In genomic region chr5:44809215-44809955, GRCh38 we compare ENCODE assay signal across 8 cellular contexts. TPM values are rescaled to one million over a fixed set of nuclear protein-coding genes. Genes with fewer than 3 reads are reported as not detected.
DNase-seq lines count a peak whose midpoint lies in the region; ATAC-seq and TF ChIP-seq lines count a peak whose summit lies in the region.

No MANE protein-coding gene starts in this region.

- intact Hi-C loops in adrenal gland (cut with DNase I) (no loop called here), left ventricle myocardium superior (cut with micrococcal nuclease) (no loop called here)

- peak; percentile 89 for DNase-seq in GM23248
- DNase-seq in SJSA1 (ENCODE audit: low read depth in 1 of 2, low spot score in 2 of 2) = peak; percentile 48 to 49
- peak; percentile 34 to 69 (median 52) for DNase-seq in adrenal gland
- peak; percentile 52 for DNase-seq in left ventricle myocardium superior
- DNase-seq in pulmonary artery endothelial cell (ENCODE audit: low read depth, low spot score) = peak; percentile 5
- no peak for DNase-seq in OCI-M2 (lab: John Stamatoyannopoulos, UW; ENCODE audit: unreplicated experiment)

- H3K9ac ChIP-seq in ES-I3 (ENCODE audit: low read depth, low read length) (peak overlapping the region; percentile 96), GM23248 (peak overlapping the region; percentile 82)

- H3K4me2 ChIP-seq in GM23248 (ENCODE audit: unreplicated experiment) = peak overlapping the region; percentile 99

- peak; percentile 64 for ATAC-seq in left ventricle myocardium superior

- TF ChIP-seq CTCF in adrenal gland (IDR thresholded peaks at IDR 0.05) = no peak

- H4K20me1 ChIP-seq in GM23248 (ENCODE audit: insufficient read depth) = no peaks in the 10 kb centered on the region

- H3K27me3 ChIP-seq in GM23248 (replicated peaks; ENCODE audit: insufficient read depth) = no peaks in the 10 kb centered on the region
- no peaks in the 10 kb centered on the region for H3K27me3 ChIP-seq in SJSA1 (replicated peaks)
- no peaks in the 10 kb centered on the region for H3K27me3 ChIP-seq in adrenal gland

- H3K4me1 ChIP-seq in ES-I3 (ENCODE audit: insufficient read depth, low read length) (peaks cover 4% of the 10 kb centered on the region; the same call in 1 of the 2 replicates), GM23248 (ENCODE audit: insufficient read depth) (peaks cover 19% of the 10 kb centered on the region), SJSA1 (replicated peaks) (peaks cover 8% of the 10 kb centered on the region), adrenal gland (replicated peaks in 1 of 2) (peaks cover 7 to 25% of the 10 kb centered on the region in 2 donors)

- WGBS in GM23248 (ENCODE audit: low coverage in 1 of 2, low lambda C conversion rate in 2 of 2, missing lambda C conversion rate in 2 of 2), 2 experiments = 0 to 1% methylated on average over 40 to 44 of the region's 45 CpGs
- 1% methylated on average over 12 to 45 of the region's 45 CpGs for WGBS in adrenal gland, 4 donors

- TF ChIP-seq POLR2A in adrenal gland (IDR thresholded peaks at IDR 0.05) = peak in 1 of 2 donors; percentile 29

- peaks cover 47% of the 10 kb centered on the region for H3K79me2 ChIP-seq in GM23248 (ENCODE audit: insufficient read depth)

- H3K4me3 ChIP-seq in GM23248 = peak overlapping the region; percentile 82
- H3K4me3 ChIP-seq in SJSA1 = peak overlapping the region; percentile 82
- peak overlapping the region; percentile 72 to 96 (median 94) for H3K4me3 ChIP-seq in adrenal gland

- H3K9me3 ChIP-seq in ES-I3 (ENCODE audit: control insufficient read depth, insufficient read depth, low read length) (no peaks in the 10 kb centered on the region), GM23248 (ENCODE audit: low read depth) (no peaks in the 10 kb centered on the region), KOPT-K1 (ENCODE audit: insufficient read depth, low read length, poor library complexity, severe bottlenecking) (no peaks in the 10 kb centered on the region), SJSA1 (replicated peaks) (no peaks in the 10 kb centered on the region), adrenal gland (replicated peaks in 1 of 3) (no peaks in the 10 kb centered on the region)

- in situ Hi-C loops in GM23248 (cut with MboI) = no loop called here

- peak overlapping the region; percentile 96 for H2AFZ ChIP-seq in GM23248

- H3F3A ChIP-seq in GM23248 (ENCODE audit: insufficient read depth) = no peaks in the 10 kb centered on the region

- H3K27ac ChIP-seq in GM23248 = peak overlapping the region; percentile 71
- H3K27ac ChIP-seq in KOPT-K1 (ENCODE audit: low read depth, low read length, poor library complexity, severe bottlenecking) = peak overlapping the region; percentile 80
- peak overlapping the region; percentile 33 for H3K27ac ChIP-seq in SJSA1
- H3K27ac ChIP-seq in adrenal gland = peak overlapping the region; percentile 74 to 96 (median 89)

- H3K9me2 ChIP-seq in GM23248 (ENCODE audit: insufficient read depth) = no peaks in the 10 kb centered on the region

- peaks cover 4% of the 10 kb centered on the region for H3K36me3 ChIP-seq in ES-I3 (ENCODE audit: insufficient read depth, low read length)
- H3K36me3 ChIP-seq in GM23248 (ENCODE audit: low read depth) = peaks cover 34% of the 10 kb centered on the region; the same call in 1 of the 2 replicates
- H3K36me3 ChIP-seq in KOPT-K1 (ENCODE audit: insufficient read depth, low read length) = peaks cover 38% of the 10 kb centered on the region
- peaks cover 49% of the 10 kb centered on the region for H3K36me3 ChIP-seq in SJSA1
- peaks cover 0 to 22% of the 10 kb centered on the region in 2 donors for H3K36me3 ChIP-seq in adrenal gland (replicated peaks in 1 of 2)

RNA-seq across cellular contexts. Expression of gene MRPS30, which starts 0.6 kb away (rescaled TPM):
- 47.2 and 53.7 TPM in 2 replicates for total RNA-seq in GM23248 (2014; rRNA removed; shearing (Covaris generic))
- polyA plus RNA-seq in GM23248 (2016; fragmentation: Nextera tagmentation; extraction: Ambion mirVana) (28.7 and 30.9 TPM in 2 replicates), adrenal gland (10 to 100 TPM; 18.9 to 71.6 (median 19.0) TPM)
- 76.8 and 99.0 TPM in 2 replicates for total RNA-seq in SJSA1 (2014; rRNA removed; shearing (Covaris generic))
- total RNA-seq in adrenal gland (100 to 1,000 TPM in 1 of 8 donors, 10 to 100 TPM in 7; 45.2 to 104 (median 62.8) TPM), left ventricle myocardium superior (87.4 TPM), pulmonary artery endothelial cell (61.0 and 68.5 TPM in 2 replicates)

Comparison
In these comparisons a context has a peak if more than half of its experiments do, and no peak if none do; other contexts are left out.
1. H3K27ac ChIP-seq: peak in every context shown above with its lines; median percentile 89 in adrenal gland; 80 in KOPT-K1; 71 in GM23248; 33 in SJSA1.